ENCODE assay signal across 24 cellular contexts in genomic region chr3:178405456-178405970, GRCh38.
DNase-seq lines count a peak whose midpoint lies in the region; ATAC-seq and TF ChIP-seq lines count a peak whose summit lies in the region.
"Had no signal": no experiment of that assay in that cellular context is flagged by ENCODE, and none has a peak within 500 bp of the region (broad histone marks: within the 10 kb centered on the region; RNA-seq: fewer than 3 reads in every experiment).

No MANE protein-coding gene starts in this region.

- intact Hi-C loops in ascending aorta (cut with DNase I) = no loop called here

- H3K9me3 Mint-ChIP-seq in brain (peaks cover 0 to 4% (median 3%) of the 10 kb centered on the region in 5 experiments), nephron progenitor cell (no peaks in the 10 kb centered on the region), H9 (no peaks in the 10 kb centered on the region), endothelial cell (ENCODE audit: unreplicated experiment) (no peaks in the 10 kb centered on the region)
- H3K9me3 Mint-ChIP-seq: activated T-helper 2 cell treated with anti-CD3 and anti-CD28 coated beads, Interferon-gamma antibody, Interleukin-2, Interleukin-4, amounts not matched to agents 10 μg/mL and 5 μg/mL and 100 μg/mL, durations not matched to agents 14 hours and 24 hours and 36 hours; WTC11 had no signal

- H3K4me1 Mint-ChIP-seq in brain (peaks cover 23% of the 10 kb centered on the region), nephron progenitor cell (peaks cover 45% of the 10 kb centered on the region), H9 (no peaks in the 10 kb centered on the region), endothelial cell (ENCODE audit: unreplicated experiment) (no peaks in the 10 kb centered on the region)
- H3K4me1 Mint-ChIP-seq: WTC11 had no signal

- H3K4ac ChIP-seq in H9 (ENCODE audit: low read depth, low read length) = no peak overlapping the region

- ATAC-seq in GM19351 (IDR thresholded peaks at IDR 0.05; ENCODE audit: unreplicated experiment) = no peak
- ATAC-seq: foreskin keratinocyte, SK-N-SH treated with all-trans-retinoic acid at 6 μM for 48 hours, WTC11 had no signal

- no peak overlapping the region for H3K9ac ChIP-seq in H9 (ENCODE audit: extremely low read depth, insufficient read length, low read length)

- H3K27me3 ChIP-seq in ascending aorta (no peaks in the 10 kb centered on the region), H9 (ENCODE audit: insufficient read depth, low read length) (no peaks in the 10 kb centered on the region)
- H3K27me3 ChIP-seq: colonic mucosa, foreskin keratinocyte had no signal

- H3K14ac ChIP-seq in H9 (ENCODE audit: insufficient read depth, low read length) = no peak overlapping the region

- no peak overlapping the region for H3K18ac ChIP-seq in H9 (ENCODE audit: insufficient read length, low read depth, low read length)

- H3K27me3 Mint-ChIP-seq in brain (no peaks in the 10 kb centered on the region), nephron progenitor cell (ENCODE audit: low read depth, poor library complexity) (no peaks in the 10 kb centered on the region), H9 (ENCODE audit: low read depth) (no peaks in the 10 kb centered on the region), endothelial cell (ENCODE audit: unreplicated experiment) (peaks cover 1% of the 10 kb centered on the region)

- no peak overlapping the region for H4K8ac ChIP-seq in H9 (replicated peaks; ENCODE audit: insufficient read length, low read depth, low read length)

- no peak overlapping the region for H2BK5ac ChIP-seq in H9 (ENCODE audit: insufficient read length, low read length)

- no peaks in the 10 kb centered on the region for H3K79me2 ChIP-seq in H9 (ENCODE audit: insufficient read depth, low read length)

- TF ChIP-seq CTCF in AG10803 (conservative IDR thresholded peaks at IDR 0.05; ENCODE audit: low read length) = no peak
- no peak for TF ChIP-seq CTCF in brain (conservative IDR thresholded peaks at IDR 0.05)
- no peak for TF ChIP-seq CTCF in nephron progenitor cell (IDR thresholded peaks at IDR 0.05)
- no peak for TF ChIP-seq CTCF in ascending aorta (IDR thresholded peaks at IDR 0.05)
- no peak for TF ChIP-seq CTCF in H9 (conservative IDR thresholded peaks at IDR 0.05)
- TF ChIP-seq CTCF in endothelial cell (IDR thresholded peaks at IDR 0.05; ENCODE audit: unreplicated experiment) = no peak

- H3K4me3 ChIP-seq in AG10803 (ENCODE audit: low read length) (no peak overlapping the region), ascending aorta (no peak overlapping the region)
- H3K4me3 ChIP-seq: colonic mucosa, skin epidermis had no signal

- H2BK15ac ChIP-seq in H9 (ENCODE audit: low read depth, low read length) = no peak overlapping the region

- no CpG with 5 or more reads among the region's 3 CpGs for WGBS in H9 (ENCODE audit: extremely low coverage, insufficient read length, low lambda C conversion rate)

- H3K79me1 ChIP-seq in H9 (ENCODE audit: insufficient read depth, low read depth, low read length, poor library complexity, severe bottlenecking) = no peaks in the 10 kb centered on the region

- no peak overlapping the region for H2BK12ac ChIP-seq in H9 (ENCODE audit: insufficient read length, low read depth, low read length)

- no peaks in the 10 kb centered on the region for H3K23me2 ChIP-seq in H9 (ENCODE audit: insufficient read length, low read depth, low read length, poor library complexity, severe bottlenecking)

- H4K91ac ChIP-seq in H9 (ENCODE audit: insufficient read length, low read depth, low read length) = no peak overlapping the region

- H3K27ac Mint-ChIP-seq in brain = peak overlapping the region in 4 of 5 experiments; percentile 47 to 81 (median 68)
- peak overlapping the region; percentile 25 for H3K27ac Mint-ChIP-seq in nephron progenitor cell
- no peak overlapping the region for H3K27ac Mint-ChIP-seq in H9
- no peak overlapping the region for H3K27ac Mint-ChIP-seq in endothelial cell (ENCODE audit: unreplicated experiment)
- H3K27ac Mint-ChIP-seq: activated naive CD8-positive, alpha-beta T cell; activated T-helper 2 cell treated with anti-CD3 and anti-CD28 coated beads, Interferon-gamma antibody, Interleukin-2, Interleukin-4, amounts not matched to agents 10 μg/mL and 5 μg/mL and 100 μg/mL, durations not matched to agents 14 hours and 24 hours and 36 hours; WTC11 had no signal

- H3T11ph ChIP-seq in H9 (ENCODE audit: low read length) = no peak overlapping the region

- H3K36me3 Mint-ChIP-seq in brain = no peaks in the 10 kb centered on the region
- no peaks in the 10 kb centered on the region for H3K36me3 Mint-ChIP-seq in nephron progenitor cell (ENCODE audit: low read depth)
- no peaks in the 10 kb centered on the region for H3K36me3 Mint-ChIP-seq in H9 (ENCODE audit: insufficient read depth in 1 of 3, low read depth in 3 of 3)
- no peaks in the 10 kb centered on the region for H3K36me3 Mint-ChIP-seq in endothelial cell (ENCODE audit: low read depth, unreplicated experiment)
- H3K36me3 Mint-ChIP-seq: activated naive CD8-positive, alpha-beta T cell; WTC11 had no signal

- H3K9me3 ChIP-seq in ascending aorta (no peaks in the 10 kb centered on the region), H9 (ENCODE audit: control insufficient read depth, low read depth, low read length) (no peaks in the 10 kb centered on the region)
- H3K9me3 ChIP-seq: colonic mucosa had no signal

- no peaks in the 10 kb centered on the region for H3K36me3 ChIP-seq in ascending aorta
- H3K36me3 ChIP-seq: colonic mucosa had no signal

- no peak overlapping the region for H2AK5ac ChIP-seq in H9 (ENCODE audit: insufficient read length, low read length)

- peak; percentile 88 for DNase-seq in AG10803 (ENCODE audit: low read depth)
- DNase-seq in NCI-H1694 (lab: John Stamatoyannopoulos, UW) = peak; percentile 88
- no peak for DNase-seq in nephron progenitor cell
- no peak for DNase-seq in ascending aorta (ENCODE audit: low spot score in 2 of 2)
- no peak for DNase-seq in H9
- no peak for DNase-seq in endothelial cell (ENCODE audit: low spot score)
- DNase-seq: activated CD4-positive, alpha-beta T cell treated with anti-CD3 and anti-CD28 coated beads, Interleukin-2, amount 50 U/mL, for 4 hours; activated CD8-positive, alpha-beta memory T cell treated with anti-CD3 and anti-CD28 coated beads, Interleukin-2, amount 50 U/mL, for 4 hours; colonic mucosa; DND-41; foreskin keratinocyte; GOT3; Kasumi-1; NCI-H1930; NCI-H510A; stimulated activated CD4-positive, alpha-beta T cell treated with anti-CD3 and anti-CD28 coated beads, Interleukin-1b, Interleukin-23, amount 100 ng/mL, for 48 hours had no signal

- no peak overlapping the region for H3K27ac ChIP-seq in ascending aorta
- no peak overlapping the region for H3K27ac ChIP-seq in H9 (ENCODE audit: insufficient read length, low read depth, low read length)
- H3K27ac ChIP-seq: colonic mucosa, foreskin keratinocyte had no signal

- no peak overlapping the region for H3K23ac ChIP-seq in H9 (ENCODE audit: insufficient read length, low read depth, low read length)

- H2AFZ ChIP-seq in H9 (ENCODE audit: low read length) = no peak overlapping the region

- H4K20me1 ChIP-seq in H9 (ENCODE audit: control insufficient read depth, insufficient read depth, insufficient read length) = no peaks in the 10 kb centered on the region

- H3K4me2 ChIP-seq in H9 (ENCODE audit: insufficient read depth, insufficient read length, low read length) = no peak overlapping the region

- no peak overlapping the region for H2BK20ac ChIP-seq in H9 (ENCODE audit: low read depth, low read length, poor library complexity, severe bottlenecking)

- H4K5ac ChIP-seq in H9 (ENCODE audit: insufficient read length, low read depth, low read length) = no peak overlapping the region

- no peak overlapping the region for H3K56ac ChIP-seq in H9 (ENCODE audit: insufficient read length, low read depth, low read length)

- H3K4me1 ChIP-seq in ascending aorta = no peaks in the 10 kb centered on the region
- no peaks in the 10 kb centered on the region for H3K4me1 ChIP-seq in H9 (ENCODE audit: insufficient read depth, low read length)
- H3K4me1 ChIP-seq: colonic mucosa, foreskin keratinocyte had no signal

- H2BK120ac ChIP-seq in H9 (ENCODE audit: low read depth, low read length, poor library complexity, severe bottlenecking) = no peak overlapping the region

- H3K4me3 Mint-ChIP-seq in brain (peak overlapping the region in 2 of 5 experiments; percentile 8 to 30), nephron progenitor cell (no peak overlapping the region), H9 (no peak overlapping the region), endothelial cell (ENCODE audit: unreplicated experiment) (no peak overlapping the region)
- H3K4me3 Mint-ChIP-seq: activated naive CD8-positive, alpha-beta T cell; neural crest cell; WTC11 had no signal

Comparison
In these comparisons a context has a peak if more than half of its experiments do, and no peak if none do; other contexts are left out.
1. DNase-seq: peak in AG10803 (single experiment) and NCI-H1694 (single experiment); none in nephron progenitor cell (single experiment), ascending aorta (0 of 2), H9 (single experiment) and endothelial cell (single experiment).
2. H3K27ac Mint-ChIP-seq: peak in brain (4 of 5) and nephron progenitor cell (single experiment); none in H9 (0 of 3) and endothelial cell (single experiment).